ENCODE assay signal across 8 cellular contexts in the genomic region with DNA sequence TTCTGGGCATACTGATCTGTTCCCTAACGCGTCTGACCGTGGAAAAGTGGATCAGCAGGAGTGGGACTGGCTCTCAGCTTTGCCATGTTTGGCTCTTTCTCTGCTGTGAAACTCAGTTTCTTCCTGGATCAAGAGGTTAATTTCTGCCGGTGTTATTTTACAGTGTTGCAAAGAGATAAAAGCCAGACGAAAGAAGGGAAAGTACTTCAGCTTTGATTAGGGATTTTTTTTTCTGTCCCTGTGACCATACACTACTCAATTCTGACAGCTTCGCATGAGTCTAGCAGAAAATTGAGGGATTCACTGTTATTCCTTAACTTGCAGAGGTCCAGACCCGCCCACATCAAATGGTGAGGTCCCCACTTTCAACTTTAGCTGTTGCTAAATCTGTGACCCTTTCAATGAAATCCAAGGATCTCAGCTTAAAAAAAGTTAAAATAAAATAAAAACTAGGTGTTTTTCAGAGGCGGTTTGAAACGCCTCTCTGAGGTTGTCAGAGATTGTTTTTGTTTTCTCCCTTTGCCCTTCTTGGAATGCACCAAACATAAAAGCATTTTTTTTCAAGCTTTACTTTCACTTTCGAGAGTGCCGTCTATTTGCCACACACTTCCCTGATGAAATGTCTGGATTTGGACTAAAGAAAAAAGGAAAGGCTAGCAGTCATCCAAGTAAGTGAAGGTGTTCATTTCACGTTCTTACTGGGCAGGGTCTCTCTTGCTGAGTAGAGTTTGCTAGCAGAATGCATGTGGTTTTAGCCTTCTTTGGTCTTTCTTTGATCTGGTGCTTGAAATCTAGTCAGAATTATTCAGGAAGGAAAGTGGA. TPM values are rescaled to one million over a fixed set of nuclear protein-coding genes. Genes with fewer than 3 reads are reported as not detected.
DNase-seq lines count a peak whose midpoint lies in the region; ATAC-seq and FAIRE-seq lines count a peak whose summit lies in the region.

A gene (plus strand): TSS at position 576 of the 822 bp plus-strand sequence. CDS start 7,464 bp downstream, outside the sequence.

- peak within 1 kb of the TSS; percentile 11 for H3K27ac ChIP-seq in CD8-positive, alpha-beta memory T cell (ENCODE audit: low read depth, low read length)
- H3K27ac ChIP-seq in stomach smooth muscle (ENCODE audit: low read length): peak within 1 kb of the TSS; percentile 58

- H3K36me3 Mint-ChIP-seq in CD8-positive, alpha-beta memory T cell: no peaks in the 10 kb centered on the region

- peak within 1 kb of the TSS; percentile 61 to 90 for H3K9ac ChIP-seq in stomach smooth muscle (ENCODE audit: low read length in 2 of 2)

- no peaks in the 10 kb centered on the region for H3K9me3 Mint-ChIP-seq in CD8-positive, alpha-beta memory T cell

- H3K4me1 ChIP-seq in CD8-positive, alpha-beta memory T cell (ENCODE audit: insufficient read depth, low read length): peaks cover 16% of the 10 kb centered on the region
- peaks cover 8% of the 10 kb centered on the region for H3K4me1 ChIP-seq in stomach smooth muscle (ENCODE audit: control insufficient read depth, insufficient read depth, low read length)

- peak within 1 kb of the TSS; percentile 67 for H3K4me3 ChIP-seq in CD8-positive, alpha-beta memory T cell (ENCODE audit: low read length)
- peak within 1 kb of the TSS; percentile 78 to 81 for H3K4me3 ChIP-seq in stomach smooth muscle (ENCODE audit: low read length in 2 of 2)

- no peak for FAIRE-seq in HTR-8/SVneo (lab: Jason Lieb, UNC)

- DNase-seq in CD8-positive, alpha-beta memory T cell: peak in 2 of 5 donors; percentile 4 to 17
- DNase-seq in HTR-8/SVneo (ENCODE audit: insufficient read length, low spot score) (peak; percentile 47), amniotic epithelial cell (ENCODE audit: low read depth) (peak; percentile 39), kidney glomerular epithelial cell (lab: John Stamatoyannopoulos, UW) (peak; percentile 63), cerebellar nuclear complex (lab: John Stamatoyannopoulos, UW) (no peak)
- DNase-seq in stimulated activated CD4-positive, alpha-beta T cell treated with anti-CD3 and anti-CD28 coated beads, Interleukin-2, amount 100 ng/mL, for 48 hours: no peak

- H3K9me3 ChIP-seq in CD8-positive, alpha-beta memory T cell (ENCODE audit: low read length): no peaks in the 10 kb centered on the region
- no peaks in the 10 kb centered on the region for H3K9me3 ChIP-seq in stomach smooth muscle (ENCODE audit: control insufficient read depth in 2 of 2, low read length in 2 of 2)

- peak within 1 kb of the TSS; percentile 81 to 90 (median 83) for H3K4me3 Mint-ChIP-seq in CD8-positive, alpha-beta memory T cell

- no peaks in the 10 kb centered on the region for H3K36me3 ChIP-seq in CD8-positive, alpha-beta memory T cell (ENCODE audit: insufficient read depth, low read length)
- no peaks in the 10 kb centered on the region for H3K36me3 ChIP-seq in stomach smooth muscle (ENCODE audit: control insufficient read depth in 2 of 2, insufficient read depth in 2 of 2, low read length in 2 of 2)

- ATAC-seq in HG02970 (IDR thresholded peaks at IDR 0.05; ENCODE audit: low FRiP score, unreplicated experiment): no peak

- CTCF ChIA-PET in CD8-positive, alpha-beta memory T cell (lab: Charles Lee): interaction anchor here (0.7 to 3.2 kb wide), 11 partner anchors 12 to 519 kb away, joined by 3 to 13 read pairs (median 4); a partner anchor contains a TSS

- POLR2A ChIA-PET in CD8-positive, alpha-beta memory T cell (lab: Charles Lee): interaction anchor here (1.9 kb wide), 1 partner anchor 122 kb away, joined by 7 read pairs; a partner anchor contains a TSS

- peaks cover 28 to 36% (median 28%) of the 10 kb centered on the region in 3 donors for H3K4me1 Mint-ChIP-seq in CD8-positive, alpha-beta memory T cell

- H3K27me3 Mint-ChIP-seq in CD8-positive, alpha-beta memory T cell: peaks cover 3 to 17% of the 10 kb centered on the region in 2 donors

- no peaks in the 10 kb centered on the region for H3K27me3 ChIP-seq in CD8-positive, alpha-beta memory T cell (ENCODE audit: insufficient read depth, low read length, poor library complexity, severe bottlenecking)
- no peaks in the 10 kb centered on the region for H3K27me3 ChIP-seq in stomach smooth muscle (ENCODE audit: control insufficient read depth in 1 of 2, insufficient read depth in 2 of 2, low read length in 2 of 2)

- peak within 1 kb of the TSS; percentile 10 to 87 (median 77) for H3K27ac Mint-ChIP-seq in CD8-positive, alpha-beta memory T cell

RNA-seq across cellular contexts. Expression of the gene that starts here (rescaled TPM):
- under 1 TPM; 0.11 to 0.33 TPM for total RNA-seq in CD8-positive, alpha-beta memory T cell
- polyA plus RNA-seq in CD8-positive, alpha-beta memory T cell: 5.2 TPM

Comparison
In these comparisons a context has a peak if more than half of its experiments do, and no peak if none do; other contexts are left out.
1. DNase-seq: peak in HTR-8/SVneo (single experiment), amniotic epithelial cell (single experiment) and kidney glomerular epithelial cell (single experiment); none in stimulated activated CD4-positive, alpha-beta T cell treated with anti-CD3 and anti-CD28 coated beads, Interleukin-2, amount 100 ng/mL, for 48 hours (0 of 2) and cerebellar nuclear complex (0 of 2).